In the genomic region with DNA sequence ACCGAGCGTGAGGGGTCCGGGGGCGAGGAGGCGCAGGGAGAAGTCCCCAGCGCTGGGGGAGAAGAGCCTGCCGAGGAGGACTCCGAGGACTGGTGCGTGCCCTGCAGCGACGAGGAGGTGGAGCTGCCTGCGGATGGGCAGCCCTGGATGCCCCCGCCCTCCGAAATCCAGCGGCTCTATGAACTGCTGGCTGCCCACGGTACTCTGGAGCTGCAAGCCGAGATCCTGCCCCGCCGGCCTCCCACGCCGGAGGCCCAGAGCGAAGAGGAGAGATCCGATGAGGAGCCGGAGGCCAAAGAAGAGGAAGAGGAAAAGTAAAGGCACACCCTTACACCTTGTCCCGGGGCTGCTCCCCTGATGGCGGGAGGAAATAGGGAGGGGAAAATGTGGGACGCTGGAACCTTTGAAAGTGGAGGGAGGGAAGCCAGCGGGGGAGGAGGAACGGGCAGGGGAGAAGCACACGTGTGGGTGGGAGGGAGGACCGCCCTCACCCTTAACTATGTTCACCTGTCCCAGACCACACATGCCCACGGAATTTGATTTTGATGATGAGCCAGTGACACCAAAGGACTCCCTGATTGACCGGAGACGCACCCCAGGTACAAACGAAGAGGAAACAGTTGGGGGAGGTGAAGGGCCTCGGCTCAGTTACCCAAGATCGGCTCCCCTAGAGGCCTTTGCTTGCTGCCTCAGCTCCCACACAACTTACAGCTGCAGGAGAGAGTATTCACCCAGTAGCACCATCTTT, we compare ENCODE assay signal across 2 cellular contexts.
TF ChIP-seq lines count a peak whose summit lies in the region.

No MANE protein-coding gene starts in this region.

TF ChIP-seq in SK-N-SH, 30 proteins besides CTCF, POLR2A, EP300 and RAD21:
- TF ChIP-seq GABPA (IDR thresholded peaks at IDR 0.05; ENCODE audit: low read depth) (no peak), YY1 (IDR thresholded peaks at IDR 0.05; ENCODE audit: low read depth) (no peak), NRF1 (IDR thresholded peaks at IDR 0.05; ENCODE audit: low read depth, low read length) (no peak), MXI1 (IDR thresholded peaks at IDR 0.05; ENCODE audit: low read depth, low read length) (peak; percentile 46; the same call in 1 of the 2 replicates), EZH2phosphoT487 (IDR thresholded peaks at IDR 0.05; ENCODE audit: borderline replicate concordance, low read depth) (no peak), RFX5 (IDR thresholded peaks at IDR 0.05; ENCODE audit: low read length) (no peak), NFIC (IDR thresholded peaks at IDR 0.05; ENCODE audit: borderline replicate concordance) (no peak), GATA2 (CRISPR knock-in tag; IDR thresholded peaks at IDR 0.05) (no peak), TEAD4 (IDR thresholded peaks at IDR 0.05; ENCODE audit: borderline replicate concordance, insufficient read depth) (no peak), TCF12 (IDR thresholded peaks at IDR 0.05) (no peak)
- TF ChIP-seq, protein P1, sequence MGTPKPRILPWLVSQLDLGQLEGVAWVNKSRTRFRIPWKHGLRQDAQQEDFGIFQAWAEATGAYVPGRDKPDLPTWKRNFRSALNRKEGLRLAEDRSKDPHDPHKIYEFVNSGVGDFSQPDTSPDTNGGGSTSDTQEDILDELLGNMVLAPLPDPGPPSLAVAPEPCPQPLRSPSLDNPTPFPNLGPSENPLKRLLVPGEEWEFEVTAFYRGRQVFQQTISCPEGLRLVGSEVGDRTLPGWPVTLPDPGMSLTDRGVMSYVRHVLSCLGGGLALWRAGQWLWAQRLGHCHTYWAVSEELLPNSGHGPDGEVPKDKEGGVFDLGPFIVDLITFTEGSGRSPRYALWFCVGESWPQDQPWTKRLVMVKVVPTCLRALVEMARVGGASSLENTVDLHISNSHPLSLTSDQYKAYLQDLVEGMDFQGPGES (IDR thresholded peaks at IDR 0.05; ENCODE audit: low read depth, low read length), result no peak
- TF ChIP-seq, protein P2, sequence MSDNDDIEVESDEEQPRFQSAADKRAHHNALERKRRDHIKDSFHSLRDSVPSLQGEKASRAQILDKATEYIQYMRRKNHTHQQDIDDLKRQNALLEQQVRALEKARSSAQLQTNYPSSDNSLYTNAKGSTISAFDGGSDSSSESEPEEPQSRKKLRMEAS (IDR thresholded peaks at IDR 0.05; ENCODE audit: low read depth), result peak; percentile 37; the same call in 1 of the 2 replicates

TF ChIP-seq in GM12878, 131 proteins besides CTCF, POLR2A, EP300 and RAD21 (continues in another document):
- no peak for TF ChIP-seq HCFC1 (IDR thresholded peaks at IDR 0.05; ENCODE audit: low read length)
- TF ChIP-seq, protein P3, sequence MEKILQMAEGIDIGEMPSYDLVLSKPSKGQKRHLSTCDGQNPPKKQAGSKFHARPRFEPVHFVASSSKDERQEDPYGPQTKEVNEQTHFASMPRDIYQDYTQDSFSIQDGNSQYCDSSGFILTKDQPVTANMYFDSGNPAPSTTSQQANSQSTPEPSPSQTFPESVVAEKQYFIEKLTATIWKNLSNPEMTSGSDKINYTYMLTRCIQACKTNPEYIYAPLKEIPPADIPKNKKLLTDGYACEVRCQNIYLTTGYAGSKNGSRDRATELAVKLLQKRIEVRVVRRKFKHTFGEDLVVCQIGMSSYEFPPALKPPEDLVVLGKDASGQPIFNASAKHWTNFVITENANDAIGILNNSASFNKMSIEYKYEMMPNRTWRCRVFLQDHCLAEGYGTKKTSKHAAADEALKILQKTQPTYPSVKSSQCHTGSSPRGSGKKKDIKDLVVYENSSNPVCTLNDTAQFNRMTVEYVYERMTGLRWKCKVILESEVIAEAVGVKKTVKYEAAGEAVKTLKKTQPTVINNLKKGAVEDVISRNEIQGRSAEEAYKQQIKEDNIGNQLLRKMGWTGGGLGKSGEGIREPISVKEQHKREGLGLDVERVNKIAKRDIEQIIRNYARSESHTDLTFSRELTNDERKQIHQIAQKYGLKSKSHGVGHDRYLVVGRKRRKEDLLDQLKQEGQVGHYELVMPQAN (conservative IDR thresholded peaks at IDR 0.05), result no peak; the same call in none of the 2 replicates
- TF ChIP-seq MEF2A (IDR thresholded peaks at IDR 0.05; ENCODE audit: insufficient read depth, low read depth, low read length), result no peak
- TF ChIP-seq, protein P4, sequence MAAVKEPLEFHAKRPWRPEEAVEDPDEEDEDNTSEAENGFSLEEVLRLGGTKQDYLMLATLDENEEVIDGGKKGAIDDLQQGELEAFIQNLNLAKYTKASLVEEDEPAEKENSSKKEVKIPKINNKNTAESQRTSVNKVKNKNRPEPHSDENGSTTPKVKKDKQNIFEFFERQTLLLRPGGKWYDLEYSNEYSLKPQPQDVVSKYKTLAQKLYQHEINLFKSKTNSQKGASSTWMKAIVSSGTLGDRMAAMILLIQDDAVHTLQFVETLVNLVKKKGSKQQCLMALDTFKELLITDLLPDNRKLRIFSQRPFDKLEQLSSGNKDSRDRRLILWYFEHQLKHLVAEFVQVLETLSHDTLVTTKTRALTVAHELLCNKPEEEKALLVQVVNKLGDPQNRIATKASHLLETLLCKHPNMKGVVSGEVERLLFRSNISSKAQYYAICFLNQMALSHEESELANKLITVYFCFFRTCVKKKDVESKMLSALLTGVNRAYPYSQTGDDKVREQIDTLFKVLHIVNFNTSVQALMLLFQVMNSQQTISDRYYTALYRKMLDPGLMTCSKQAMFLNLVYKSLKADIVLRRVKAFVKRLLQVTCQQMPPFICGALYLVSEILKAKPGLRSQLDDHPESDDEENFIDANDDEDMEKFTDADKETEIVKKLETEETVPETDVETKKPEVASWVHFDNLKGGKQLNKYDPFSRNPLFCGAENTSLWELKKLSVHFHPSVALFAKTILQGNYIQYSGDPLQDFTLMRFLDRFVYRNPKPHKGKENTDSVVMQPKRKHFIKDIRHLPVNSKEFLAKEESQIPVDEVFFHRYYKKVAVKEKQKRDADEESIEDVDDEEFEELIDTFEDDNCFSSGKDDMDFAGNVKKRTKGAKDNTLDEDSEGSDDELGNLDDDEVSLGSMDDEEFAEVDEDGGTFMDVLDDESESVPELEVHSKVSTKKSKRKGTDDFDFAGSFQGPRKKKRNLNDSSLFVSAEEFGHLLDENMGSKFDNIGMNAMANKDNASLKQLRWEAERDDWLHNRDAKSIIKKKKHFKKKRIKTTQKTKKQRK (IDR thresholded peaks at IDR 0.05; ENCODE audit: low read depth, low read length), result no peak
- TF ChIP-seq EGR1 (IDR thresholded peaks at IDR 0.05; ENCODE audit: borderline replicate concordance in 1 of 2, low read depth in 2 of 2, low read length in 2 of 2), result peak in 1 of 2 experiments; percentile 9; a peak in 1 of 3 replicates
- TF ChIP-seq ZNF24 (IDR thresholded peaks at IDR 0.05), result no peak
- TF ChIP-seq, protein P1 (IDR thresholded peaks at IDR 0.05), result no peak
- no peak for TF ChIP-seq ZNF217 (IDR thresholded peaks at IDR 0.05)
- no peak; the same call in 1 of the 2 replicates for TF ChIP-seq IKZF1 (conservative IDR thresholded peaks at IDR 0.05)
- TF ChIP-seq SUZ12 (IDR thresholded peaks at IDR 0.05; ENCODE audit: unreplicated experiment), result no peak
- no peak for TF ChIP-seq RELA (IDR thresholded peaks at IDR 0.05; ENCODE audit: borderline replicate concordance, partially characterized antibody)
- TF ChIP-seq MEF2B (IDR thresholded peaks at IDR 0.05; ENCODE audit: partially characterized antibody, poor library complexity, severe bottlenecking), result no peak
- TF ChIP-seq FOXK2 (IDR thresholded peaks at IDR 0.05), result no peak
- no peak for TF ChIP-seq ASH2L (IDR thresholded peaks at IDR 0.05; ENCODE audit: borderline replicate concordance, low read depth)
- TF ChIP-seq, protein P5, sequence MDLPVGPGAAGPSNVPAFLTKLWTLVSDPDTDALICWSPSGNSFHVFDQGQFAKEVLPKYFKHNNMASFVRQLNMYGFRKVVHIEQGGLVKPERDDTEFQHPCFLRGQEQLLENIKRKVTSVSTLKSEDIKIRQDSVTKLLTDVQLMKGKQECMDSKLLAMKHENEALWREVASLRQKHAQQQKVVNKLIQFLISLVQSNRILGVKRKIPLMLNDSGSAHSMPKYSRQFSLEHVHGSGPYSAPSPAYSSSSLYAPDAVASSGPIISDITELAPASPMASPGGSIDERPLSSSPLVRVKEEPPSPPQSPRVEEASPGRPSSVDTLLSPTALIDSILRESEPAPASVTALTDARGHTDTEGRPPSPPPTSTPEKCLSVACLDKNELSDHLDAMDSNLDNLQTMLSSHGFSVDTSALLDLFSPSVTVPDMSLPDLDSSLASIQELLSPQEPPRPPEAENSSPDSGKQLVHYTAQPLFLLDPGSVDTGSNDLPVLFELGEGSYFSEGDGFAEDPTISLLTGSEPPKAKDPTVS (IDR thresholded peaks at IDR 0.05; ENCODE audit: low read depth, low read length), result no peak
- TF ChIP-seq RCOR1 (conservative IDR thresholded peaks at IDR 0.05; ENCODE audit: low read depth, low read length), result no peak
- TF ChIP-seq, protein P6, sequence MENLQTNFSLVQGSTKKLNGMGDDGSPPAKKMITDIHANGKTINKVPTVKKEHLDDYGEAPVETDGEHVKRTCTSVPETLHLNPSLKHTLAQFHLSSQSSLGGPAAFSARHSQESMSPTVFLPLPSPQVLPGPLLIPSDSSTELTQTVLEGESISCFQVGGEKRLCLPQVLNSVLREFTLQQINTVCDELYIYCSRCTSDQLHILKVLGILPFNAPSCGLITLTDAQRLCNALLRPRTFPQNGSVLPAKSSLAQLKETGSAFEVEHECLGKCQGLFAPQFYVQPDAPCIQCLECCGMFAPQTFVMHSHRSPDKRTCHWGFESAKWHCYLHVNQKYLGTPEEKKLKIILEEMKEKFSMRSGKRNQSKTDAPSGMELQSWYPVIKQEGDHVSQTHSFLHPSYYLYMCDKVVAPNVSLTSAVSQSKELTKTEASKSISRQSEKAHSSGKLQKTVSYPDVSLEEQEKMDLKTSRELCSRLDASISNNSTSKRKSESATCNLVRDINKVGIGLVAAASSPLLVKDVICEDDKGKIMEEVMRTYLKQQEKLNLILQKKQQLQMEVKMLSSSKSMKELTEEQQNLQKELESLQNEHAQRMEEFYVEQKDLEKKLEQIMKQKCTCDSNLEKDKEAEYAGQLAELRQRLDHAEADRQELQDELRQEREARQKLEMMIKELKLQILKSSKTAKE (IDR thresholded peaks at IDR 0.05; ENCODE audit: low read depth, poor library complexity, severe bottlenecking), result no peak
- TF ChIP-seq ZNF622 (IDR thresholded peaks at IDR 0.05), result no peak
- TF ChIP-seq IKZF2 (IDR thresholded peaks at IDR 0.05), result peak; percentile 9 to 49; a peak in 3 of 4 replicates
- TF ChIP-seq SPI1 (IDR thresholded peaks at IDR 0.05; ENCODE audit: borderline replicate concordance, insufficient read depth, low read depth, low read length), result no peak
- no peak for TF ChIP-seq NR2C1 (IDR thresholded peaks at IDR 0.05)
- no peak for TF ChIP-seq ESRRA (IDR thresholded peaks at IDR 0.05; ENCODE audit: low read length)
- TF ChIP-seq, protein P7, sequence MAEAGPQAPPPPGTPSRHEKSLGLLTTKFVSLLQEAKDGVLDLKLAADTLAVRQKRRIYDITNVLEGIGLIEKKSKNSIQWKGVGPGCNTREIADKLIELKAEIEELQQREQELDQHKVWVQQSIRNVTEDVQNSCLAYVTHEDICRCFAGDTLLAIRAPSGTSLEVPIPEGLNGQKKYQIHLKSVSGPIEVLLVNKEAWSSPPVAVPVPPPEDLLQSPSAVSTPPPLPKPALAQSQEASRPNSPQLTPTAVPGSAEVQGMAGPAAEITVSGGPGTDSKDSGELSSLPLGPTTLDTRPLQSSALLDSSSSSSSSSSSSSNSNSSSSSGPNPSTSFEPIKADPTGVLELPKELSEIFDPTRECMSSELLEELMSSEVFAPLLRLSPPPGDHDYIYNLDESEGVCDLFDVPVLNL (IDR thresholded peaks at IDR 0.05; ENCODE audit: low read depth, low read length), result no peak
- TF ChIP-seq CBX5 (IDR thresholded peaks at IDR 0.05; ENCODE audit: low read depth), result no peak
- TF ChIP-seq JUNB (IDR thresholded peaks at IDR 0.05), result no peak
- TF ChIP-seq RB1 (IDR thresholded peaks at IDR 0.05; ENCODE audit: borderline replicate concordance), result no peak
- TF ChIP-seq ATF7 (IDR thresholded peaks at IDR 0.05; ENCODE audit: low read depth), result no peak
- no peak for TF ChIP-seq CHD1 (IDR thresholded peaks at IDR 0.05; ENCODE audit: low read depth, low read length)
- TF ChIP-seq, protein P8, sequence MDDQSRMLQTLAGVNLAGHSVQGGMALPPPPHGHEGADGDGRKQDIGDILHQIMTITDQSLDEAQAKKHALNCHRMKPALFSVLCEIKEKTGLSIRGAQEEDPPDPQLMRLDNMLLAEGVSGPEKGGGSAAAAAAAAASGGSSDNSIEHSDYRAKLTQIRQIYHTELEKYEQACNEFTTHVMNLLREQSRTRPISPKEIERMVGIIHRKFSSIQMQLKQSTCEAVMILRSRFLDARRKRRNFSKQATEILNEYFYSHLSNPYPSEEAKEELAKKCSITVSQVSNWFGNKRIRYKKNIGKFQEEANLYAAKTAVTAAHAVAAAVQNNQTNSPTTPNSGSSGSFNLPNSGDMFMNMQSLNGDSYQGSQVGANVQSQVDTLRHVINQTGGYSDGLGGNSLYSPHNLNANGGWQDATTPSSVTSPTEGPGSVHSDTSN (IDR thresholded peaks at IDR 0.05; ENCODE audit: insufficient replicate concordance, low read depth, low read length), result no peak
- no peak for TF ChIP-seq SMC3 (IDR thresholded peaks at IDR 0.05; ENCODE audit: borderline replicate concordance, low read length)
- TF ChIP-seq, protein P9, sequence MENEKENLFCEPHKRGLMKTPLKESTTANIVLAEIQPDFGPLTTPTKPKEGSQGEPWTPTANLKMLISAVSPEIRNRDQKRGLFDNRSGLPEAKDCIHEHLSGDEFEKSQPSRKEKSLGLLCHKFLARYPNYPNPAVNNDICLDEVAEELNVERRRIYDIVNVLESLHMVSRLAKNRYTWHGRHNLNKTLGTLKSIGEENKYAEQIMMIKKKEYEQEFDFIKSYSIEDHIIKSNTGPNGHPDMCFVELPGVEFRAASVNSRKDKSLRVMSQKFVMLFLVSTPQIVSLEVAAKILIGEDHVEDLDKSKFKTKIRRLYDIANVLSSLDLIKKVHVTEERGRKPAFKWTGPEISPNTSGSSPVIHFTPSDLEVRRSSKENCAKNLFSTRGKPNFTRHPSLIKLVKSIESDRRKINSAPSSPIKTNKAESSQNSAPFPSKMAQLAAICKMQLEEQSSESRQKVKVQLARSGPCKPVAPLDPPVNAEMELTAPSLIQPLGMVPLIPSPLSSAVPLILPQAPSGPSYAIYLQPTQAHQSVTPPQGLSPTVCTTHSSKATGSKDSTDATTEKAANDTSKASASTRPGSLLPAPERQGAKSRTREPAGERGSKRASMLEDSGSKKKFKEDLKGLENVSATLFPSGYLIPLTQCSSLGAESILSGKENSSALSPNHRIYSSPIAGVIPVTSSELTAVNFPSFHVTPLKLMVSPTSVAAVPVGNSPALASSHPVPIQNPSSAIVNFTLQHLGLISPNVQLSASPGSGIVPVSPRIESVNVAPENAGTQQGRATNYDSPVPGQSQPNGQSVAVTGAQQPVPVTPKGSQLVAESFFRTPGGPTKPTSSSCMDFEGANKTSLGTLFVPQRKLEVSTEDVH (IDR thresholded peaks at IDR 0.05; ENCODE audit: low read depth, partially characterized antibody), result no peak
- TF ChIP-seq SMAD5 (IDR thresholded peaks at IDR 0.05; ENCODE audit: low read depth), result no peak
- TF ChIP-seq SP1 (IDR thresholded peaks at IDR 0.05; ENCODE audit: low read depth, low read length), result no peak
- TF ChIP-seq LARP7 (IDR thresholded peaks at IDR 0.05), result no peak; the same call in 1 of the 2 replicates
- no peak for TF ChIP-seq ZNF274 (IDR thresholded peaks at IDR 0.05; ENCODE audit: insufficient read depth, insufficient read length)
